In genomic region chr12:49567302-49567610, GRCh38 we compare ENCODE assay signal across 8 cellular contexts. TPM values are rescaled to one million over a fixed set of nuclear protein-coding genes. Genes with fewer than 3 reads are reported as not detected.
A peak's percentile ranks its signal among the peaks of the same experiment; 100 is the strongest.
DNase-seq lines count a peak whose midpoint lies in the region; ATAC-seq and TF ChIP-seq lines count a peak whose summit lies in the region.

No MANE protein-coding gene starts in this region.

- no peaks in the 10 kb centered on the region for H3K9me3 ChIP-seq in DOHH2 (ENCODE audit: control insufficient read depth, insufficient read depth, low read length)
- no peaks in the 10 kb centered on the region for H3K9me3 ChIP-seq in adipocyte (ENCODE audit: control insufficient read depth, low read length)
- H3K9me3 ChIP-seq in thoracic aorta: no peaks in the 10 kb centered on the region

- no peaks in the 10 kb centered on the region for H3K9me2 ChIP-seq in DOHH2 (replicated peaks; ENCODE audit: control insufficient read depth, low read length)

- ATAC-seq in HG02981 (IDR thresholded peaks at IDR 0.05; ENCODE audit: unreplicated experiment) (peak; percentile 10), thoracic aorta (ENCODE audit: insufficient number of reproducible peaks, low FRiP score, low read depth) (no peak), HG03520 (IDR thresholded peaks at IDR 0.05; ENCODE audit: unreplicated experiment) (no peak)

- DNase-seq in adipocyte (ENCODE audit: low read depth): no peak
- DNase-seq in kidney epithelial cell (ENCODE audit: low read depth): no peak
- DNase-seq in thoracic aorta (ENCODE audit: low spot score): no peak
- DNase-seq in HCEC 1CT: no peak
- no peak for DNase-seq in GM13977 (ENCODE audit: low spot score)

- in situ Hi-C loops in GM13977 (cut with MboI; ENCODE audit: low pct_unique_long_range_greater_than_20kb, low sequenced_read_pairs, unreplicated experiment): no loop called here

- H3K36me3 ChIP-seq in DOHH2 (ENCODE audit: control insufficient read depth, low read length): peaks cover 51% of the 10 kb centered on the region
- H3K36me3 ChIP-seq in adipocyte (ENCODE audit: control insufficient read depth, insufficient read depth, low read length, severe bottlenecking): peaks cover 29% of the 10 kb centered on the region
- H3K36me3 ChIP-seq in kidney epithelial cell (ENCODE audit: control insufficient read depth, insufficient read depth, low read length): no peaks in the 10 kb centered on the region
- peaks cover 24% of the 10 kb centered on the region for H3K36me3 ChIP-seq in thoracic aorta

- H3K27ac ChIP-seq in DOHH2 (ENCODE audit: low read depth, low read length) (peak overlapping the region; percentile 60), thoracic aorta (peak overlapping the region in 1 of 2 donors; percentile 80)

- H3F3A ChIP-seq in DOHH2 (ENCODE audit: control insufficient read depth, insufficient read depth): no peaks in the 10 kb centered on the region

- H3K27me3 ChIP-seq in DOHH2 (ENCODE audit: control insufficient read depth, low read length): no peaks in the 10 kb centered on the region
- H3K27me3 ChIP-seq in adipocyte (replicated peaks; ENCODE audit: control insufficient read depth, insufficient read depth, low read length): no peaks in the 10 kb centered on the region
- no peaks in the 10 kb centered on the region for H3K27me3 ChIP-seq in kidney epithelial cell (ENCODE audit: control insufficient read depth, insufficient read depth, low read length)
- no peaks in the 10 kb centered on the region for H3K27me3 ChIP-seq in thoracic aorta (replicated peaks; ENCODE audit: insufficient read depth)

- H3K9ac ChIP-seq in adipocyte (ENCODE audit: low read length): peak overlapping the region; percentile 99

- peaks cover 16% of the 10 kb centered on the region for H3K4me1 ChIP-seq in DOHH2 (ENCODE audit: control insufficient read depth, low read length)
- peaks cover 19% of the 10 kb centered on the region for H3K4me1 ChIP-seq in adipocyte (ENCODE audit: control insufficient read depth, insufficient read depth, low read length)
- peaks cover 12 to 24% of the 10 kb centered on the region in 2 donors for H3K4me1 ChIP-seq in thoracic aorta (ENCODE audit: control insufficient read depth in 1 of 2, low read depth in 2 of 2)

- no peaks in the 10 kb centered on the region for H4K20me1 ChIP-seq in DOHH2 (ENCODE audit: control insufficient read depth, insufficient read depth, low read depth, low read length)

- H3K4me3 ChIP-seq in DOHH2 (ENCODE audit: low read length) (peak overlapping the region; percentile 91), adipocyte (ENCODE audit: low read length) (peak overlapping the region; percentile 100), kidney epithelial cell (ENCODE audit: low read depth, low read length) (peak overlapping the region; percentile 89), thoracic aorta (peak overlapping the region; percentile 95)

- H3K4me2 ChIP-seq in DOHH2 (ENCODE audit: low read length): peak overlapping the region; percentile 83

- peaks cover 65% of the 10 kb centered on the region for H3K79me2 ChIP-seq in DOHH2 (ENCODE audit: control insufficient read depth, low read length)

- TF ChIP-seq CTCF in DOHH2 (IDR thresholded peaks at IDR 0.05; ENCODE audit: low read depth, low read length, poor library complexity, severe bottlenecking) (no peak), kidney epithelial cell (IDR thresholded peaks at IDR 0.05; ENCODE audit: insufficient read depth, low read length, poor library complexity, severe bottlenecking) (no peak), thoracic aorta (IDR thresholded peaks at IDR 0.05) (no peak), GM13977 (IDR thresholded peaks at IDR 0.05; ENCODE audit: extremely low read depth, insufficient read depth, missing control alignments) (no peak)

RNA-seq across cellular contexts. Expression of gene MCRS1, which starts 0.7 kb away (rescaled TPM):
- total RNA-seq in kidney epithelial cell (76.3 and 79.7 TPM in 2 replicates), thoracic aorta (10 to 100 TPM; 46.6 TPM)

RNA-seq across cellular contexts. Expression of gene KCNH3, which starts 28.4 kb away (rescaled TPM):
- total RNA-seq in kidney epithelial cell: 0.21 and 0.41 TPM in 2 replicates
- total RNA-seq in thoracic aorta: under 1 TPM; 0.35 to 0.95 TPM

RNA-seq across cellular contexts. Expression of gene FAM186B, which starts 38.2 kb away (rescaled TPM):
- total RNA-seq in kidney epithelial cell (0.14 and 0.21 TPM in 2 replicates), thoracic aorta (under 1 TPM; 0.42 to 0.54 TPM)

RNA-seq across cellular contexts. Expression of gene PRPF40B, which starts 56.1 kb away (rescaled TPM):
- total RNA-seq in kidney epithelial cell (15.3 and 16.3 TPM in 2 replicates), thoracic aorta (10 to 100 TPM; 21.9 to 31.4 TPM)
